In the genomic region with DNA sequence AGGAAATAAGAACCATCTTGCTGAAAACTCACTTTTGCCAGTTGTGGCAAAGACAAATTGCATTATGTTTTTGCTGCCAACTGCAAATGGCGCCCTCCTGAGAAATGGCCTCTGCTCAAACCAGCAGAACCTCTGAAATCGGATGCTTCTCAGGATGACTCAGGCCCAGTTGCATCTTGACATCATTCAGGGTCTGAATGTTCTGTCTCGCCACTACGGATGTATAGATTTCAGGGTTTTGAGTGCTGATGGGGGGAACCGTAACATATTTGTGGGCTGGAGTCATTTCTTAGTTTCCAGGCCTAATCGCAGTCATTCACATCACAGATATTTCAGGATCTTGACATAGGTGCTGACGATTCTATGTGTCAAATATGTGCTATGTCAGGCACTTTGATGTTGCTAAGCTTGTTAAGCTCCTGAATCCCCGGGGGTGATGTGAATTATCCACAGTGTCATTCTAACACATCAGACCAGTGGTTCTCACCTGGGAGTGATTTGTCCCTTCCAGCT, we compare ENCODE assay signal across 10 cellular contexts.
DNase-seq lines count a peak whose midpoint lies in the region; ATAC-seq and TF ChIP-seq lines count a peak whose summit lies in the region.
"Had no signal": no experiment of that assay in that cellular context is flagged by ENCODE, and none has a peak within 500 bp of the region (broad histone marks: within the 10 kb centered on the region; RNA-seq: fewer than 3 reads in every experiment).

No MANE protein-coding gene starts in this region.

- peak; percentile 33 for DNase-seq in GM10248 (ENCODE audit: extremely low spot score)
- DNase-seq in amniotic epithelial cell (ENCODE audit: low read depth), result peak; percentile 99
- DNase-seq in osteoblast (ENCODE audit: insufficient read length, low spot score, missing footprints), result peak; percentile 92
- DNase-seq in ureter (ENCODE audit: low spot score), result no peak
- DNase-seq in naive thymus-derived CD4-positive, alpha-beta T cell, result no peak
- no peak for DNase-seq in suprapubic skin (ENCODE audit: low spot score in 2 of 2)
- DNase-seq: Right ventricle myocardium superior had no signal

- WGBS in suprapubic skin, result 59% methylated on average over 8 of the region's 8 CpGs

- H3K4me1 ChIP-seq in osteoblast (ENCODE audit: insufficient read depth, low read length) (peaks cover 31% of the 10 kb centered on the region), suprapubic skin (no peaks in the 10 kb centered on the region)
- no peaks in the 10 kb centered on the region for H3K4me1 ChIP-seq in naive thymus-derived CD4-positive, alpha-beta T cell (ENCODE audit: control insufficient read depth in 2 of 2, insufficient read depth in 2 of 2, low read length in 2 of 2)

- no peaks in the 10 kb centered on the region for H3K79me2 ChIP-seq in osteoblast (ENCODE audit: insufficient read depth, low read length)

- H3K36me3 ChIP-seq in osteoblast (ENCODE audit: insufficient read depth, low read length) (no peaks in the 10 kb centered on the region), suprapubic skin (no peaks in the 10 kb centered on the region)
- H3K36me3 ChIP-seq in naive thymus-derived CD4-positive, alpha-beta T cell (ENCODE audit: control insufficient read depth in 2 of 3, insufficient read depth in 3 of 3, low read length in 3 of 3), result no peaks in the 10 kb centered on the region

- no peaks in the 10 kb centered on the region for H3K9me3 ChIP-seq in osteoblast (ENCODE audit: low read depth, low read length)
- no peaks in the 10 kb centered on the region for H3K9me3 ChIP-seq in naive thymus-derived CD4-positive, alpha-beta T cell (ENCODE audit: control insufficient read depth in 2 of 3, low read length in 3 of 3)
- no peaks in the 10 kb centered on the region for H3K9me3 ChIP-seq in suprapubic skin

- H3K4me3 Mint-ChIP-seq in naive thymus-derived CD4-positive, alpha-beta T cell, result no peak overlapping the region

- TF ChIP-seq CTCF in GM10248 (IDR thresholded peaks at IDR 0.05; ENCODE audit: control extremely low read depth, extremely low read depth, low read depth, missing control alignments) (no peak), osteoblast (IDR thresholded peaks at IDR 0.05; ENCODE audit: extremely low read depth, low read depth, low read length) (peak; percentile 17), suprapubic skin (IDR thresholded peaks at IDR 0.05) (no peak)

- no peaks in the 10 kb centered on the region for H3K36me3 Mint-ChIP-seq in naive thymus-derived CD4-positive, alpha-beta T cell

- no peaks in the 10 kb centered on the region for H4K20me1 ChIP-seq in osteoblast (ENCODE audit: insufficient read depth, low read length)

- no peak for TF ChIP-seq POLR2A in suprapubic skin (IDR thresholded peaks at IDR 0.05)

- no peaks in the 10 kb centered on the region for H3K9me3 Mint-ChIP-seq in naive thymus-derived CD4-positive, alpha-beta T cell

- H3K4me2 ChIP-seq in osteoblast (ENCODE audit: insufficient read depth, low read length), result peak overlapping the region; percentile 29

- H2AFZ ChIP-seq in osteoblast (ENCODE audit: low read length), result no peak overlapping the region

- POLR2A ChIA-PET in GM10248 (lab: Yijun Ruan, JAX), result no interaction called here
- POLR2A ChIA-PET in naive thymus-derived CD4-positive, alpha-beta T cell (lab: Charles Lee), result no interaction called here

- TF ChIP-seq EP300 in suprapubic skin (IDR thresholded peaks at IDR 0.05), result no peak

- no peak overlapping the region for H3K27ac Mint-ChIP-seq in naive thymus-derived CD4-positive, alpha-beta T cell

- CTCF ChIA-PET in GM10248 (lab: Yijun Ruan, JAX), result interaction anchor here (1.1 to 2.9 kb wide), 3 partner anchors 10 to 348 kb away, joined by 3 to 10 read pairs (median 6); no protein-coding TSS in a partner anchor
- CTCF ChIA-PET in naive thymus-derived CD4-positive, alpha-beta T cell (lab: Charles Lee), result no interaction called here

- H3K27me3 Mint-ChIP-seq in naive thymus-derived CD4-positive, alpha-beta T cell, result peaks cover 0 to 7% (median 0%) of the 10 kb centered on the region in 5 donors

- peak overlapping the region; percentile 94 for H3K27ac ChIP-seq in osteoblast (ENCODE audit: low read depth, low read length)
- H3K27ac ChIP-seq in naive thymus-derived CD4-positive, alpha-beta T cell (ENCODE audit: low read depth, low read length), result no peak overlapping the region
- H3K27ac ChIP-seq in suprapubic skin, result no peak overlapping the region

- H3K27me3 ChIP-seq in osteoblast (ENCODE audit: insufficient read depth, low read length), result no peaks in the 10 kb centered on the region
- no peaks in the 10 kb centered on the region for H3K27me3 ChIP-seq in naive thymus-derived CD4-positive, alpha-beta T cell (ENCODE audit: control insufficient read depth in 2 of 2, insufficient read depth in 2 of 2, low read length in 2 of 2)
- H3K27me3 ChIP-seq in suprapubic skin, result no peaks in the 10 kb centered on the region

- H3K4me1 Mint-ChIP-seq in naive thymus-derived CD4-positive, alpha-beta T cell, result peaks cover 0 to 5% (median 0%) of the 10 kb centered on the region in 7 donors

- H3K4me3 ChIP-seq in osteoblast (ENCODE audit: insufficient read depth, low read length), result no peak overlapping the region
- H3K4me3 ChIP-seq in naive thymus-derived CD4-positive, alpha-beta T cell (ENCODE audit: low read length), result no peak overlapping the region
- no peak overlapping the region for H3K4me3 ChIP-seq in suprapubic skin
- H3K4me3 ChIP-seq: lung had no signal

- intact Hi-C loops in naive thymus-derived CD4-positive, alpha-beta T cell (cut with micrococcal nuclease), result no loop called here

- peak; percentile 81 for ATAC-seq in HG02938 (IDR thresholded peaks at IDR 0.05; ENCODE audit: unreplicated experiment)
- no peak for ATAC-seq in HG02840 (IDR thresholded peaks at IDR 0.05; ENCODE audit: low FRiP score, unreplicated experiment)
- ATAC-seq in naive thymus-derived CD4-positive, alpha-beta T cell, result no peak

Comparison
In these comparisons a context has a peak if more than half of its experiments do, and no peak if none do; other contexts are left out.
1. DNase-seq: peak in GM10248 (single experiment), amniotic epithelial cell (single experiment) and osteoblast (single experiment); none in ureter (single experiment), naive thymus-derived CD4-positive, alpha-beta T cell (0 of 9) and suprapubic skin (0 of 2).